32 cellular contexts compared by ENCODE assay signal in the genomic region with DNA sequence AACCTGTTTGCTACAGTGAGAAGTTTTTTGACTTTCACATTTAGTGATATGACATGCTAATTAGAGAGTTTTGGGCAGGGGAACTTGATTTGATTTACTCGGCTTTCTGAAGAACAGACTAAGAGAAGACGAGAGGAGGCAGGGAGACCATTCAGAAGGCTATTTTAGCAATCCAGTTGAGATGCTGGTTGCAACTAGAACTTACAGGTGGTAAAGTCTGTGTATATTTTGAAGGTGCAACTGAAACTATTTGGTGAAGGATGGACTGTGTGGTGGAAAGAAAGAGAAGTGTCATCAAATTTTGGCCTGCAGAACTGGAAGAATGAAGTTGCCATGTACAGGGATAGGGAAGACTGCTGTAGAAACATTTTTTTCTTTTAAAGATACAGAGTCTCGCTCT. TPM values are rescaled to one million over a fixed set of nuclear protein-coding genes. Genes with fewer than 3 reads are reported as not detected.
A peak's percentile ranks its signal among the peaks of the same experiment; 100 is the strongest.
DNase-seq lines count a peak whose midpoint lies in the region; ATAC-seq and TF ChIP-seq lines count a peak whose summit lies in the region.
"Had no signal": no experiment of that assay in that cellular context is flagged by ENCODE, and none has a peak within 500 bp of the region (broad histone marks: within the 10 kb centered on the region; RNA-seq: fewer than 3 reads in every experiment).

No MANE protein-coding gene starts in this region.

- POLR2A ChIA-PET in CD4-positive, alpha-beta memory T cell (lab: Charles Lee; ENCODE audit: partially characterized antibody): interaction anchor here (0.6 kb wide), 1 partner anchor 9 kb away, joined by 3 read pairs; no protein-coding TSS in a partner anchor

- CTCF ChIA-PET in activated CD8-positive, alpha-beta memory T cell treated with anti-CD3 and anti-CD28 coated beads, Interleukin-2, amount 10 ng/mL, durations not matched to agents 7 days and 5 days (lab: Charles Lee): interaction anchor here (1.0 to 1.3 kb wide), 2 partner anchors 8 to 11 kb away, joined by 3 to 5 read pairs; no protein-coding TSS in a partner anchor
- CTCF ChIA-PET in CD4-positive, alpha-beta memory T cell (lab: Charles Lee; ENCODE audit: partially characterized antibody): no interaction called here

- H3K27me3 ChIP-seq in CD4-positive, alpha-beta memory T cell (ENCODE audit: insufficient read depth, low read length): no peaks in the 10 kb centered on the region
- H3K27me3 ChIP-seq: colonic mucosa, transverse colon had no signal

- H3K27me3 Mint-ChIP-seq in activated CD8-positive, alpha-beta memory T cell treated with anti-CD3 and anti-CD28 coated beads, Interleukin-2, amount 10 ng/mL, durations not matched to agents 7 days and 5 days: no peaks in the 10 kb centered on the region
- H3K27me3 Mint-ChIP-seq in CD4-positive, alpha-beta memory T cell: no peaks in the 10 kb centered on the region
- H3K27me3 Mint-ChIP-seq in nephron (ENCODE audit: low read depth): no peaks in the 10 kb centered on the region

- H3K36me3 Mint-ChIP-seq in activated CD8-positive, alpha-beta memory T cell treated with anti-CD3 and anti-CD28 coated beads, Interleukin-2, amount 10 ng/mL, durations not matched to agents 7 days and 5 days: peaks cover 18% of the 10 kb centered on the region
- peaks cover 30 to 65% of the 10 kb centered on the region in 2 donors for H3K36me3 Mint-ChIP-seq in CD4-positive, alpha-beta memory T cell
- peaks cover 58% of the 10 kb centered on the region for H3K36me3 Mint-ChIP-seq in nephron (ENCODE audit: low read depth)
- H3K36me3 Mint-ChIP-seq: natural killer cell had no signal

- no peak overlapping the region for H3K4me3 Mint-ChIP-seq in activated CD8-positive, alpha-beta memory T cell treated with anti-CD3 and anti-CD28 coated beads, Interleukin-2, amount 10 ng/mL, durations not matched to agents 7 days and 5 days
- H3K4me3 Mint-ChIP-seq in CD4-positive, alpha-beta memory T cell: no peak overlapping the region
- H3K4me3 Mint-ChIP-seq in nephron: no peak overlapping the region
- H3K4me3 Mint-ChIP-seq: natural killer cell had no signal

- no peak overlapping the region for H3K4me3 ChIP-seq in CD4-positive, alpha-beta memory T cell (ENCODE audit: low read length in 2 of 2)
- H3K4me3 ChIP-seq: colonic mucosa, PC-9, skin epidermis, transverse colon had no signal

- H3K27ac Mint-ChIP-seq in activated CD8-positive, alpha-beta memory T cell treated with anti-CD3 and anti-CD28 coated beads, Interleukin-2, amount 10 ng/mL, durations not matched to agents 7 days and 5 days: peak overlapping the region; percentile 13
- H3K27ac Mint-ChIP-seq in CD4-positive, alpha-beta memory T cell: peak overlapping the region in 5 of 7 donors; percentile 8 to 77 (median 43)
- H3K27ac Mint-ChIP-seq in nephron: peak overlapping the region; percentile 7 to 90 (median 17)

- H3K36me3 ChIP-seq in CD4-positive, alpha-beta memory T cell (ENCODE audit: insufficient read depth, low read length): peaks cover 14% of the 10 kb centered on the region

- intact Hi-C loops in CD4-positive, alpha-beta memory T cell (cut with micrococcal nuclease): no loop called here

- H3K9me3 ChIP-seq in CD4-positive, alpha-beta memory T cell (ENCODE audit: control insufficient read depth in 1 of 2, low read length in 2 of 2): no peaks in the 10 kb centered on the region
- H3K9me3 ChIP-seq: Caco-2, colonic mucosa, transverse colon had no signal

- TF ChIP-seq CTCF in nephron (IDR thresholded peaks at IDR 0.05; ENCODE audit: unreplicated experiment in 3 of 3): no peak
- no peak for TF ChIP-seq CTCF in GM10266 (IDR thresholded peaks at IDR 0.05; ENCODE audit: control insufficient read depth, insufficient read depth, low read depth, missing control alignments)

- H3K4me1 ChIP-seq in CD4-positive, alpha-beta memory T cell (ENCODE audit: insufficient read depth, low read length): no peaks in the 10 kb centered on the region
- H3K4me1 ChIP-seq: colonic mucosa had no signal

- no peak overlapping the region for H3K27ac ChIP-seq in CD4-positive, alpha-beta memory T cell (ENCODE audit: low read depth, low read length)
- H3K27ac ChIP-seq: colonic mucosa, epithelial cell of prostate, skin epidermis, transverse colon, WERI-Rb-1 had no signal

- peaks cover 14% of the 10 kb centered on the region for H3K4me1 Mint-ChIP-seq in activated CD8-positive, alpha-beta memory T cell treated with anti-CD3 and anti-CD28 coated beads, Interleukin-2, amount 10 ng/mL, durations not matched to agents 7 days and 5 days
- peaks cover 0 to 9% (median under 1%) of the 10 kb centered on the region in 4 donors for H3K4me1 Mint-ChIP-seq in CD4-positive, alpha-beta memory T cell
- H3K4me1 Mint-ChIP-seq in nephron: peaks cover 19% of the 10 kb centered on the region

- no peak for ATAC-seq in activated CD8-positive, alpha-beta memory T cell treated with anti-CD3 and anti-CD28 coated beads, Interleukin-2, amount 10 ng/mL, durations not matched to agents 7 days and 5 days
- ATAC-seq in HG03175 (IDR thresholded peaks at IDR 0.05; ENCODE audit: unreplicated experiment) (no peak), HG03159 (IDR thresholded peaks at IDR 0.05; ENCODE audit: unreplicated experiment) (no peak)
- ATAC-seq: left ventricle myocardium superior, natural killer cell had no signal

- no peaks in the 10 kb centered on the region for H3K9me3 Mint-ChIP-seq in activated CD8-positive, alpha-beta memory T cell treated with anti-CD3 and anti-CD28 coated beads, Interleukin-2, amount 10 ng/mL, durations not matched to agents 7 days and 5 days (ENCODE audit: low read depth)
- no peaks in the 10 kb centered on the region for H3K9me3 Mint-ChIP-seq in CD4-positive, alpha-beta memory T cell
- H3K9me3 Mint-ChIP-seq in nephron: no peaks in the 10 kb centered on the region
- H3K9me3 Mint-ChIP-seq: natural killer cell had no signal

- no peak for DNase-seq in activated CD8-positive, alpha-beta memory T cell treated with anti-CD3 and anti-CD28 coated beads, Interleukin-2, amount 10 ng/mL, durations not matched to agents 7 days and 5 days
- no peak for DNase-seq in activated CD8-positive, alpha-beta memory T cell treated with anti-CD3 and anti-CD28 coated beads for 24 hours
- no peak for DNase-seq in CD4-positive, alpha-beta memory T cell
- DNase-seq in RPMI8226: peak; percentile 5
- DNase-seq in GM10266 (ENCODE audit: extremely low spot score): no peak
- DNase-seq: activated CD4-positive, alpha-beta T cell treated with anti-CD3 and anti-CD28 coated beads, Interleukin-2, amount 50 U/mL, for 1 hour; activated gamma-delta T cell treated with Interleukin-2 at 50 U/mL for 16 hours; anterior cingulate cortex; Caco-2; colonic mucosa; DMS79; effector CD8-positive, alpha-beta T cell; GDM1; islet precursor cell; left ventricle myocardium superior; midbrain; natural killer cell; NCI-H1092; NCI-H187 treated with DMSO at 0.1 percent for 48 hours; NCI-H524 treated with DMSO at 0.1 percent for 48 hours; NK-92 treated with Interleukin-12 subunit alpha and Interleukin-12 subunit beta, amount 100 ng/mL, for 24 hours; PC-9; retina; SHP77; T1000; transverse colon; WERI-Rb-1 had no signal

RNA-seq across cellular contexts. Expression of a gene that starts 42.2 kb away (rescaled TPM):
- total RNA-seq in activated CD8-positive, alpha-beta memory T cell treated with anti-CD3 and anti-CD28 coated beads, Interleukin-2, amount 10 ng/mL, durations not matched to agents 7 days and 5 days: 100 to 1,000 TPM; 413 to 525 TPM
- total RNA-seq in CD4-positive, alpha-beta memory T cell: 100 to 1,000 TPM; 258 to 268 TPM
- 10 to 100 TPM; 13.4 to 26.9 TPM for polyA plus RNA-seq in CD4-positive, alpha-beta memory T cell
